ENCODE assay signal across 8 cellular contexts in genomic region chr7:99040104-99040958, GRCh38.
DNase-seq lines count a peak whose midpoint lies in the region; ATAC-seq, FAIRE-seq and TF ChIP-seq lines count a peak whose summit lies in the region.

No MANE protein-coding gene starts in this region.

- 0 out of 2 replicates have a peak, but pooled peaks cover 3% of the 10 kb centered on the region for H3K4me1 Mint-ChIP-seq in WTC11

- H3K27me3 Mint-ChIP-seq in WTC11 (ENCODE audit: low read depth), result no peaks in the 10 kb centered on the region

- no peak overlapping the region for H3K4me3 Mint-ChIP-seq in WTC11

- ATAC-seq in WTC11 (peak; percentile 78), GM18520 (IDR thresholded peaks at IDR 0.05; ENCODE audit: unreplicated experiment) (no peak)

- peaks cover 77% of the 10 kb centered on the region for H3K36me3 Mint-ChIP-seq in WTC11

- H3K27me3 ChIP-seq in bronchial epithelial cell (ENCODE audit: control insufficient read depth, insufficient read depth, low read length), result no peaks in the 10 kb centered on the region

- peaks cover 55% of the 10 kb centered on the region for H3K36me3 ChIP-seq in bronchial epithelial cell (ENCODE audit: control insufficient read depth, insufficient read depth, low read length)

- POLR2A ChIA-PET in WTC11 (lab: Charles Lee), result no interaction called here

- no peaks in the 10 kb centered on the region for H3K9me3 Mint-ChIP-seq in WTC11

- DNase-seq in NCI-H524 (lab: John Stamatoyannopoulos, UW) (peak; percentile 60 to 77), NCI-H524 treated with DMSO at 0.1 percent for 48 hours (lab: John Stamatoyannopoulos, UW) (no peak), NCI-H2081 (lab: John Stamatoyannopoulos, UW) (peak; percentile 80 to 86), WTC11 (ENCODE audit: low spot score) (peak; percentile 80), bronchial epithelial cell (ENCODE audit: low read depth) (peak; percentile 77), iris pigment epithelial cell (ENCODE audit: low read depth) (peak; percentile 76)
- DNase-seq in stimulated activated CD4-positive, alpha-beta T cell treated with anti-CD3 and anti-CD28 coated beads, Interleukin-12 subunit alpha, Interleukin-12 subunit beta, amount 100 ng/mL, for 4 hours, result peak; percentile 51

- TF ChIP-seq CTCF in WTC11 (IDR thresholded peaks at IDR 0.05) (peak; percentile 72), bronchial epithelial cell (IDR thresholded peaks at IDR 0.05; ENCODE audit: insufficient read depth, low read length, severe bottlenecking) (peak; percentile 76)

- CTCF ChIA-PET in WTC11 (lab: Charles Lee), result interaction anchor here (0.6 to 2.2 kb wide), 17 partner anchors 10 to 320 kb away, joined by 3 to 8 read pairs (median 3); no protein-coding TSS in a partner anchor

- FAIRE-seq in bronchial epithelial cell (lab: Jason Lieb, UNC), result no peak

- H3K4me3 ChIP-seq in bronchial epithelial cell (ENCODE audit: low read depth, low read length), result no peak overlapping the region

- H3K27ac Mint-ChIP-seq in WTC11, result peak overlapping the region; percentile 78

TF ChIP-seq in WTC11, 78 proteins besides CTCF, POLR2A, EP300 and RAD21:
- no peak for TF ChIP-seq RELA (CRISPR knock-in tag; IDR thresholded peaks at IDR 0.05; ENCODE audit: borderline replicate concordance)
- no peak for TF ChIP-seq PREB (CRISPR knock-in tag; IDR thresholded peaks at IDR 0.05; ENCODE audit: borderline replicate concordance)
- TF ChIP-seq GRHL2 (CRISPR knock-in tag; IDR thresholded peaks at IDR 0.05; ENCODE audit: insufficient replicate concordance, severe bottlenecking), result no peak
- no peak for TF ChIP-seq KAT7 (CRISPR knock-in tag; IDR thresholded peaks at IDR 0.05; ENCODE audit: borderline replicate concordance)
- 0 out of 2 replicates have a peak, but pooled peaks have one; percentile 25 for TF ChIP-seq SMAD3 (CRISPR knock-in tag; IDR thresholded peaks at IDR 0.05; ENCODE audit: borderline replicate concordance)
- no peak for TF ChIP-seq IRF2 (CRISPR knock-in tag; IDR thresholded peaks at IDR 0.05; ENCODE audit: borderline replicate concordance, low read depth)
- TF ChIP-seq ZNF396 (CRISPR knock-in tag; IDR thresholded peaks at IDR 0.05; ENCODE audit: borderline replicate concordance), result no peak
- no peak for TF ChIP-seq NFYB (CRISPR knock-in tag; conservative IDR thresholded peaks at IDR 0.05; ENCODE audit: low read depth)
- 0 out of 2 replicates have a peak, but pooled peaks have one; percentile 28 for TF ChIP-seq ETV6 (CRISPR knock-in tag; IDR thresholded peaks at IDR 0.05)
- TF ChIP-seq EMX1 (CRISPR knock-in tag; IDR thresholded peaks at IDR 0.05), result no peak
- TF ChIP-seq JAZF1 (CRISPR knock-in tag; IDR thresholded peaks at IDR 0.05), result no peak
- no peak for TF ChIP-seq ZMAT4 (CRISPR knock-in tag; IDR thresholded peaks at IDR 0.05)
- TF ChIP-seq E2F5 (CRISPR knock-in tag; IDR thresholded peaks at IDR 0.05), result peak; percentile 28; the same call in 1 of the 2 replicates
- no peak for TF ChIP-seq SMAD4 (CRISPR knock-in tag; IDR thresholded peaks at IDR 0.05)
- no peak for TF ChIP-seq OVOL2 (CRISPR knock-in tag; IDR thresholded peaks at IDR 0.05; ENCODE audit: borderline replicate concordance)
- TF ChIP-seq MYBL2 (CRISPR knock-in tag; IDR thresholded peaks at IDR 0.05), result no peak
- TF ChIP-seq ZNF219 (CRISPR knock-in tag; IDR thresholded peaks at IDR 0.05; ENCODE audit: borderline replicate concordance), result no peak
- no peak for TF ChIP-seq MAX (CRISPR knock-in tag; IDR thresholded peaks at IDR 0.05)
